8 cellular contexts compared by ENCODE assay signal in genomic region chr17:48052956-48053757, GRCh38. TPM values are rescaled to one million over a fixed set of nuclear protein-coding genes. Genes with fewer than 3 reads are reported as not detected.
A peak's percentile ranks its signal among the peaks of the same experiment; 100 is the strongest.
DNase-seq lines count a peak whose midpoint lies in the region; ATAC-seq and TF ChIP-seq lines count a peak whose summit lies in the region.

No MANE protein-coding gene starts in this region.

- no peaks in the 10 kb centered on the region for H3K27me3 ChIP-seq in duodenal mucosa (ENCODE audit: control insufficient read depth in 1 of 2, insufficient read depth in 2 of 2, low read length in 2 of 2)
- H3K27me3 ChIP-seq in uterus: no peaks in the 10 kb centered on the region

- TF ChIP-seq CTCF in uterus (IDR thresholded peaks at IDR 0.05): no peak

- H3K4me3 ChIP-seq in duodenal mucosa (ENCODE audit: low read depth in 1 of 2, low read length in 2 of 2): peak overlapping the region; percentile 33 to 51
- peak overlapping the region; percentile 16 for H3K4me3 ChIP-seq in mesodermal cell (ENCODE audit: extremely low read depth, insufficient read depth, low read length, poor library complexity, severe bottlenecking)
- H3K4me3 ChIP-seq in uterus: peak overlapping the region; percentile 25 to 33

- no peak for TF ChIP-seq POLR2A in uterus (IDR thresholded peaks at IDR 0.05)

- peak overlapping the region; percentile 70 for H3K27ac Mint-ChIP-seq in activated CD4-positive, alpha-beta T cell treated with anti-CD3 and anti-CD28 coated beads, Interleukin-2, amount 10 ng/mL, durations not matched to agents 24 days and 14 days

- WGBS in mesodermal cell (ENCODE audit: insufficient coverage in 2 of 2), 2 experiments: 61 to 70% methylated on average over 4 of the region's 5 CpGs

- H3K27ac ChIP-seq in duodenal mucosa (ENCODE audit: low read depth, low read length): peak overlapping the region; percentile 65
- H3K27ac ChIP-seq in mesodermal cell (ENCODE audit: low read depth, low read length, severe bottlenecking): peak overlapping the region; percentile 75
- peak overlapping the region; percentile 98 for H3K27ac ChIP-seq in uterus

- H3K9me3 ChIP-seq in duodenal mucosa (ENCODE audit: control insufficient read depth in 1 of 2, low read length in 2 of 2): no peaks in the 10 kb centered on the region
- H3K9me3 ChIP-seq in mesodermal cell (ENCODE audit: control insufficient read depth, low read length): no peaks in the 10 kb centered on the region
- H3K9me3 ChIP-seq in uterus: no peaks in the 10 kb centered on the region

- H3K27me3 Mint-ChIP-seq in activated CD4-positive, alpha-beta T cell treated with anti-CD3 and anti-CD28 coated beads, Interleukin-2, amount 10 ng/mL, durations not matched to agents 24 days and 14 days: no peaks in the 10 kb centered on the region

- H3K36me3 Mint-ChIP-seq in activated CD4-positive, alpha-beta T cell treated with anti-CD3 and anti-CD28 coated beads, Interleukin-2, amount 10 ng/mL, durations not matched to agents 24 days and 14 days (ENCODE audit: low read depth): peaks cover 64% of the 10 kb centered on the region

- ATAC-seq in GM21576 (IDR thresholded peaks at IDR 0.05; ENCODE audit: unreplicated experiment): no peak

- H3K4me3 Mint-ChIP-seq in activated CD4-positive, alpha-beta T cell treated with anti-CD3 and anti-CD28 coated beads, Interleukin-2, amount 10 ng/mL, durations not matched to agents 24 days and 14 days: peak overlapping the region; percentile 61

- peaks cover 50 to 63% of the 10 kb centered on the region in 2 donors for H3K36me3 ChIP-seq in duodenal mucosa (ENCODE audit: control insufficient read depth in 1 of 2, insufficient read depth in 2 of 2, low read length in 2 of 2)
- H3K36me3 ChIP-seq in mesodermal cell (ENCODE audit: control insufficient read depth, insufficient read depth, low read length): peaks cover 59% of the 10 kb centered on the region
- no peaks in the 10 kb centered on the region for H3K36me3 ChIP-seq in uterus

- no peaks in the 10 kb centered on the region for H3K9me3 Mint-ChIP-seq in activated CD4-positive, alpha-beta T cell treated with anti-CD3 and anti-CD28 coated beads, Interleukin-2, amount 10 ng/mL, durations not matched to agents 24 days and 14 days

- intact Hi-C loops in activated CD4-positive, alpha-beta T cell treated with anti-CD3 and anti-CD28 coated beads, Interleukin-2, amount 10 ng/mL, durations not matched to agents 24 days and 14 days (cut with micrococcal nuclease): no loop called here
- intact Hi-C loops in uterus (cut with DNase I; ENCODE audit: low total_unique reads): no loop called here

- peaks cover 53% of the 10 kb centered on the region for H3K4me1 Mint-ChIP-seq in activated CD4-positive, alpha-beta T cell treated with anti-CD3 and anti-CD28 coated beads, Interleukin-2, amount 10 ng/mL, durations not matched to agents 24 days and 14 days

- H3K4me1 ChIP-seq in duodenal mucosa (ENCODE audit: control insufficient read depth in 1 of 2, insufficient read depth in 2 of 2, low read length in 2 of 2) (peaks cover 58 to 70% of the 10 kb centered on the region in 2 donors), mesodermal cell (ENCODE audit: control insufficient read depth, insufficient read depth, low read length, poor library complexity, severe bottlenecking) (peaks cover 52% of the 10 kb centered on the region), uterus (peaks cover 13 to 41% of the 10 kb centered on the region in 2 donors)

- DNase-seq in activated CD4-positive, alpha-beta T cell treated with anti-CD3 and anti-CD28 coated beads, Interleukin-2, amount 10 ng/mL, durations not matched to agents 24 days and 14 days: no peak
- DNase-seq in activated CD4-positive, alpha-beta T cell treated with anti-CD3 and anti-CD28 coated beads for 48 hours: no peak
- DNase-seq in RPMI7951 (ENCODE audit: low read depth) (peak; percentile 37), uterus (peak; percentile 62 to 83), activated gamma-delta T cell treated with Interleukin-2 at 50 U/mL for 16 hours (no peak)

- peak overlapping the region; percentile 36 to 48 for H3K9ac ChIP-seq in duodenal mucosa (ENCODE audit: low read depth in 1 of 2, low read length in 2 of 2)

RNA-seq across cellular contexts. Expression of gene NFE2L1, which starts 5.0 kb away (rescaled TPM):
- 85.2 and 93.1 TPM in 2 replicates for total RNA-seq in activated CD4-positive, alpha-beta T cell treated with anti-CD3 and anti-CD28 coated beads, Interleukin-2, amount 10 ng/mL, durations not matched to agents 24 days and 14 days
- 28.4 and 35.2 TPM in 2 replicates for total RNA-seq in RPMI7951 (2014; rRNA removed; shearing (Covaris generic))
- polyA plus RNA-seq in mesodermal cell (2013, experiment 1 of 2): 143 TPM
- polyA plus RNA-seq in mesodermal cell (2013, experiment 2 of 2): 107 TPM
- total RNA-seq in uterus: 100 to 1,000 TPM in 2 of 4 donors, 10 to 100 TPM in 2; 85.6 to 323 (median 176) TPM

RNA-seq across cellular contexts. Expression of gene COPZ2, which starts 15.6 kb away (rescaled TPM):
- total RNA-seq in activated CD4-positive, alpha-beta T cell treated with anti-CD3 and anti-CD28 coated beads, Interleukin-2, amount 10 ng/mL, durations not matched to agents 24 days and 14 days: 4.4 and 4.5 TPM in 2 replicates
- 40.3 and 41.7 TPM in 2 replicates for total RNA-seq in RPMI7951 (2014; rRNA removed; shearing (Covaris generic))
- 5.7 TPM for polyA plus RNA-seq in mesodermal cell (2013, experiment 1 of 2)
- 8.0 TPM for polyA plus RNA-seq in mesodermal cell (2013, experiment 2 of 2)
- 10 to 100 TPM; 12.9 to 82.7 (median 35.3) TPM for total RNA-seq in uterus

RNA-seq across cellular contexts. Expression of gene CBX1, which starts 48.1 kb away (rescaled TPM):
- total RNA-seq in activated CD4-positive, alpha-beta T cell treated with anti-CD3 and anti-CD28 coated beads, Interleukin-2, amount 10 ng/mL, durations not matched to agents 24 days and 14 days: 61.3 and 64.6 TPM in 2 replicates
- total RNA-seq in RPMI7951 (2014; rRNA removed; shearing (Covaris generic)): 53.5 and 64.6 TPM in 2 replicates
- polyA plus RNA-seq in mesodermal cell (2013, experiment 1 of 2): 146 TPM
- 152 TPM for polyA plus RNA-seq in mesodermal cell (2013, experiment 2 of 2)
- 100 to 1,000 TPM in 2 of 4 donors, 10 to 100 TPM in 2; 47.1 to 132 (median 81.3) TPM for total RNA-seq in uterus

RNA-seq across cellular contexts. Expression of gene SNX11, which starts 54.4 kb away (rescaled TPM):
- 33.3 and 34.9 TPM in 2 replicates for total RNA-seq in activated CD4-positive, alpha-beta T cell treated with anti-CD3 and anti-CD28 coated beads, Interleukin-2, amount 10 ng/mL, durations not matched to agents 24 days and 14 days
- 6.4 and 10.4 TPM in 2 replicates for total RNA-seq in RPMI7951 (2014; rRNA removed; shearing (Covaris generic))
- polyA plus RNA-seq in mesodermal cell (2013, experiment 1 of 2): 13.7 TPM
- 11.5 TPM for polyA plus RNA-seq in mesodermal cell (2013, experiment 2 of 2)
- total RNA-seq in uterus: 10 to 100 TPM in 3 of 4 donors, under 1 TPM in 1; 0.77 to 20.6 (median 14.8) TPM

Comparison
In these comparisons a context has a peak if more than half of its experiments do, and no peak if none do; other contexts are left out.
1. DNase-seq: peak in RPMI7951 (single experiment) and uterus (2 of 2); none in activated CD4-positive, alpha-beta T cell treated with anti-CD3 and anti-CD28 coated beads, Interleukin-2, amount 10 ng/mL, durations not matched to agents 24 days and 14 days (single experiment), activated CD4-positive, alpha-beta T cell treated with anti-CD3 and anti-CD28 coated beads for 48 hours (single experiment) and activated gamma-delta T cell treated with Interleukin-2 at 50 U/mL for 16 hours (single experiment).
2. Peak in every context shown above with its lines, with median percentiles within 50 percentile points of each other: H3K27ac ChIP-seq and H3K4me3 ChIP-seq.